2 cellular contexts compared by ENCODE assay signal in genomic region chr10:49135575-49136313, GRCh38.
TF ChIP-seq lines count a peak whose summit lies in the region.

No MANE protein-coding gene starts in this region.

TF ChIP-seq in GM12891, 5 proteins besides CTCF, POLR2A, EP300 and RAD21:
- TF ChIP-seq SPI1 (IDR thresholded peaks at IDR 0.05; ENCODE audit: low read depth, low read length) (0 out of 2 replicates have a peak, but pooled peaks have one; percentile 4), TAF1 (IDR thresholded peaks at IDR 0.05; ENCODE audit: low read depth, low read length) (no peak)
TF ChIP-seq in GM12891: peak in this region for 1.

TF ChIP-seq in K562, 482 proteins besides CTCF, POLR2A, EP300 and RAD21:
- TF ChIP-seq TAF7 (tag; IDR thresholded peaks at IDR 0.05) (no peak), YY1 (IDR thresholded peaks at IDR 0.05; ENCODE audit: borderline replicate concordance in 1 of 3, control insufficient read depth in 1 of 3, extremely low read depth in 1 of 3, insufficient read depth in 3 of 3, insufficient read length in 1 of 3, insufficient replicate concordance in 2 of 3, low read depth in 1 of 3, low read length in 2 of 3) (no peak), STAG1 (CRISPR knock-in tag; IDR thresholded peaks at IDR 0.05; ENCODE audit: borderline replicate concordance) (no peak), ZNF197 (CRISPR knock-in tag; IDR thresholded peaks at IDR 0.05; ENCODE audit: low read depth) (no peak), POLR2G (IDR thresholded peaks at IDR 0.05; ENCODE audit: low read depth, low read length) (no peak), JUND (IDR thresholded peaks at IDR 0.05; ENCODE audit: borderline replicate concordance, low read depth, low read length) (0 out of 2 replicates have a peak, but pooled peaks have one; percentile 21), JUND (tag; IDR thresholded peaks at IDR 0.05; ENCODE audit: borderline replicate concordance, low read depth, low read length) (no peak), TBP (optimal IDR thresholded peaks at IDR 0.05; ENCODE audit: low read depth, low read length) (no peak), ZBTB5 (IDR thresholded peaks at IDR 0.05) (no peak), SFPQ (IDR thresholded peaks at IDR 0.05; ENCODE audit: low read depth, low read length) (no peak), WHSC1 (IDR thresholded peaks at IDR 0.05; ENCODE audit: low read length) (no peak), ATF7 (IDR thresholded peaks at IDR 0.05) (peak; percentile 55), TAL1 (IDR thresholded peaks at IDR 0.05) (no peak), CXXC5 (CRISPR knock-in tag; IDR thresholded peaks at IDR 0.05) (no peak), ATF3 (IDR thresholded peaks at IDR 0.05) (peak; percentile 65), ATF3 (CRISPR knock-in tag; conservative IDR thresholded peaks at IDR 0.05) (no peak), MLX (CRISPR knock-in tag; conservative IDR thresholded peaks at IDR 0.05) (no peak), GTF2E2 (tag; IDR thresholded peaks at IDR 0.05) (no peak), TSC22D4 (tag; IDR thresholded peaks at IDR 0.05) (no peak), JUN (IDR thresholded peaks at IDR 0.05; ENCODE audit: borderline replicate concordance, low read depth, low read length) (0 out of 2 replicates have a peak, but pooled peaks have one; percentile 36), JUN (CRISPR knock-in tag; IDR thresholded peaks at IDR 0.05; ENCODE audit: borderline replicate concordance) (no peak), ZNF551 (CRISPR knock-in tag; IDR thresholded peaks at IDR 0.05) (no peak), CHCHD3 (CRISPR knock-in tag; IDR thresholded peaks at IDR 0.05) (no peak), NR4A1 (CRISPR knock-in tag; IDR thresholded peaks at IDR 0.05) (no peak), NR4A1 (tag; IDR thresholded peaks at IDR 0.05) (no peak), RFX7 (CRISPR knock-in tag; IDR thresholded peaks at IDR 0.05) (no peak), ELK3 (CRISPR knock-in tag; IDR thresholded peaks at IDR 0.05) (no peak), ATF4 (CRISPR knock-in tag; IDR thresholded peaks at IDR 0.05) (no peak), CTBP1 (IDR thresholded peaks at IDR 0.05; ENCODE audit: borderline replicate concordance) (no peak), IFI16 (CRISPR knock-in tag; IDR thresholded peaks at IDR 0.05) (no peak), HDAC1 (IDR thresholded peaks at IDR 0.05) (no peak)
- TF ChIP-seq, protein P1, sequence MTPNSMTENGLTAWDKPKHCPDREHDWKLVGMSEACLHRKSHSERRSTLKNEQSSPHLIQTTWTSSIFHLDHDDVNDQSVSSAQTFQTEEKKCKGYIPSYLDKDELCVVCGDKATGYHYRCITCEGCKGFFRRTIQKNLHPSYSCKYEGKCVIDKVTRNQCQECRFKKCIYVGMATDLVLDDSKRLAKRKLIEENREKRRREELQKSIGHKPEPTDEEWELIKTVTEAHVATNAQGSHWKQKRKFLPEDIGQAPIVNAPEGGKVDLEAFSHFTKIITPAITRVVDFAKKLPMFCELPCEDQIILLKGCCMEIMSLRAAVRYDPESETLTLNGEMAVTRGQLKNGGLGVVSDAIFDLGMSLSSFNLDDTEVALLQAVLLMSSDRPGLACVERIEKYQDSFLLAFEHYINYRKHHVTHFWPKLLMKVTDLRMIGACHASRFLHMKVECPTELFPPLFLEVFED (CRISPR knock-in tag; conservative IDR thresholded peaks at IDR 0.05) = no peak
- TF ChIP-seq, protein P2, sequence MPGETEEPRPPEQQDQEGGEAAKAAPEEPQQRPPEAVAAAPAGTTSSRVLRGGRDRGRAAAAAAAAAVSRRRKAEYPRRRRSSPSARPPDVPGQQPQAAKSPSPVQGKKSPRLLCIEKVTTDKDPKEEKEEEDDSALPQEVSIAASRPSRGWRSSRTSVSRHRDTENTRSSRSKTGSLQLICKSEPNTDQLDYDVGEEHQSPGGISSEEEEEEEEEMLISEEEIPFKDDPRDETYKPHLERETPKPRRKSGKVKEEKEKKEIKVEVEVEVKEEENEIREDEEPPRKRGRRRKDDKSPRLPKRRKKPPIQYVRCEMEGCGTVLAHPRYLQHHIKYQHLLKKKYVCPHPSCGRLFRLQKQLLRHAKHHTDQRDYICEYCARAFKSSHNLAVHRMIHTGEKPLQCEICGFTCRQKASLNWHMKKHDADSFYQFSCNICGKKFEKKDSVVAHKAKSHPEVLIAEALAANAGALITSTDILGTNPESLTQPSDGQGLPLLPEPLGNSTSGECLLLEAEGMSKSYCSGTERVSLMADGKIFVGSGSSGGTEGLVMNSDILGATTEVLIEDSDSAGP (CRISPR knock-in tag; IDR thresholded peaks at IDR 0.05) = no peak
TF ChIP-seq in K562: peak in this region for 4.
